In genomic region chr2:238096311-238097011, GRCh38 we compare ENCODE assay signal across 17 cellular contexts. TPM values are rescaled to one million over a fixed set of nuclear protein-coding genes. Genes with fewer than 3 reads are reported as not detected.
DNase-seq lines count a peak whose midpoint lies in the region; ATAC-seq, FAIRE-seq and TF ChIP-seq lines count a peak whose summit lies in the region.
"Had no signal": no experiment of that assay in that cellular context is flagged by ENCODE, and none has a peak within 500 bp of the region (broad histone marks: within the 10 kb centered on the region; RNA-seq: fewer than 3 reads in every experiment).

No MANE protein-coding gene starts in this region.

- peak overlapping the region; percentile 66 for H3K4ac ChIP-seq in neuronal stem cell (ENCODE audit: low read length)

- H3K23ac ChIP-seq in neuronal stem cell (ENCODE audit: low read depth, low read length, poor library complexity) = no peak overlapping the region

- H4K8ac ChIP-seq in neuronal stem cell (ENCODE audit: low read depth, low read length) = peak overlapping the region; percentile 17

- no CpG with 5 or more reads among the region's 22 CpGs for WGBS in neuronal stem cell (ENCODE audit: extremely low coverage in 2 of 2, insufficient read length in 2 of 2, insufficient replicate concordance in 1 of 2), 2 donors

- peak in 2 of 3 experiments; percentile 80 to 85 for DNase-seq in NCI-H1417 (lab: John Stamatoyannopoulos, UW)
- DNase-seq in NCI-H1417 treated with DMSO at 0.1 percent for 48 hours (lab: John Stamatoyannopoulos, UW) = no peak
- peak; percentile 75 for DNase-seq in NCI-H1105 treated with DMSO at 0.1 percent for 48 hours (lab: John Stamatoyannopoulos, UW)
- DNase-seq in bronchial epithelial cell (ENCODE audit: low read depth) = peak; percentile 15
- DNase-seq in neuronal stem cell (ENCODE audit: low spot score) = no peak
- no peak for DNase-seq in activated CD4-positive, CD25-positive, alpha-beta regulatory T cell (lab: John Stamatoyannopoulos, UW)
- no peak for DNase-seq in cortex of kidney (lab: John Stamatoyannopoulos, UW)
- DNase-seq: activated naive CD4-positive, alpha-beta T cell; colonic mucosa; SHP77; thyroid gland; WERI-Rb-1 had no signal

- H3K36me3 ChIP-seq in bronchial epithelial cell (ENCODE audit: control insufficient read depth, insufficient read depth, low read length) (no peaks in the 10 kb centered on the region), neuronal stem cell (replicated peaks in 1 of 2; ENCODE audit: control insufficient read depth in 2 of 2, insufficient read depth in 2 of 2, low read length in 2 of 2) (peaks cover 4 to 12% of the 10 kb centered on the region in 2 donors)
- H3K36me3 ChIP-seq: colonic mucosa, thyroid gland, WERI-Rb-1 had no signal

- TF ChIP-seq CTCF in bronchial epithelial cell (IDR thresholded peaks at IDR 0.05; ENCODE audit: insufficient read depth, low read length, severe bottlenecking) = no peak

- H2BK15ac ChIP-seq in neuronal stem cell (ENCODE audit: low read length) = no peak overlapping the region

- H2AK5ac ChIP-seq in neuronal stem cell (ENCODE audit: low read depth, low read length) = peak overlapping the region; percentile 74

- no peaks in the 10 kb centered on the region for H3K79me1 ChIP-seq in neuronal stem cell (ENCODE audit: low read depth, low read length)

- H2BK5ac ChIP-seq in neuronal stem cell (ENCODE audit: low read length) = no peak overlapping the region

- peaks cover 3 to 4% of the 10 kb centered on the region in 2 donors for H3K4me1 ChIP-seq in neuronal stem cell (ENCODE audit: control insufficient read depth in 2 of 2, insufficient read depth in 1 of 2, low read depth in 1 of 2, low read length in 2 of 2)
- H3K4me1 ChIP-seq: colonic mucosa had no signal

- peak overlapping the region; percentile 21 for H3K9ac ChIP-seq in neuronal stem cell (ENCODE audit: low read depth, low read length, poor library complexity)

- peak overlapping the region; percentile 87 for H2BK120ac ChIP-seq in neuronal stem cell (ENCODE audit: low read depth, low read length)

- H2AFZ ChIP-seq in neuronal stem cell (ENCODE audit: low read length) = no peak overlapping the region

- no peaks in the 10 kb centered on the region for H3K27me3 ChIP-seq in bronchial epithelial cell (ENCODE audit: control insufficient read depth, insufficient read depth, low read length)
- H3K27me3 ChIP-seq in neuronal stem cell (ENCODE audit: control insufficient read depth in 3 of 3, insufficient read depth in 3 of 3, low read depth in 1 of 3, low read length in 3 of 3) = peaks cover 0 to 2% (median 0%) of the 10 kb centered on the region in 3 experiments
- H3K27me3 ChIP-seq: colonic mucosa, thyroid gland had no signal

- no peak overlapping the region for H3K4me3 ChIP-seq in bronchial epithelial cell (ENCODE audit: low read depth, low read length)
- H3K4me3 ChIP-seq in neuronal stem cell (ENCODE audit: low read length in 2 of 2) = no peak overlapping the region
- H3K4me3 ChIP-seq: colonic mucosa, GM12878, thyroid gland had no signal

- H3K4me2 ChIP-seq in neuronal stem cell (ENCODE audit: insufficient read depth, low read length, poor library complexity, severe bottlenecking) = no peak overlapping the region

- no peak overlapping the region for H2BK12ac ChIP-seq in neuronal stem cell (ENCODE audit: low read length)

- peak overlapping the region; percentile 1 for H3K14ac ChIP-seq in neuronal stem cell (ENCODE audit: low read length)

- peaks cover 0 to 4% of the 10 kb centered on the region in 2 donors for H3K9me3 ChIP-seq in neuronal stem cell (replicated peaks in 1 of 2; ENCODE audit: control insufficient read depth in 2 of 2, insufficient read depth in 1 of 2, low read depth in 1 of 2, low read length in 2 of 2)
- H3K9me3 ChIP-seq: colonic mucosa, thyroid gland had no signal

- peak overlapping the region; percentile 64 for H3K18ac ChIP-seq in neuronal stem cell (ENCODE audit: low read length)

- ATAC-seq in GM21447 (IDR thresholded peaks at IDR 0.05; ENCODE audit: unreplicated experiment) = no peak
- ATAC-seq: GM12878, HCT116 had no signal

- H4K91ac ChIP-seq in neuronal stem cell (ENCODE audit: low read depth, low read length, poor library complexity) = no peak overlapping the region

- H3K27ac ChIP-seq in neuronal stem cell (replicated peaks; ENCODE audit: low read length) = no peak overlapping the region
- H3K27ac ChIP-seq: colonic mucosa, thyroid gland, WERI-Rb-1 had no signal

- FAIRE-seq in bronchial epithelial cell (lab: Jason Lieb, UNC) = peak; percentile 66
- FAIRE-seq: A204.1, GM12878, islet of Langerhans had no signal

RNA-seq across cellular contexts. Expression of gene ESPNL, which starts 3.7 kb away (rescaled TPM):
- under 0.01 TPM in 1 of 2 replicates, not detected in the other for total RNA-seq in bronchial epithelial cell
- polyA plus RNA-seq in neuronal stem cell (2013, experiment 1 of 2) = 0.45 TPM
- polyA plus RNA-seq in neuronal stem cell (2013, experiment 2 of 2) = 0.46 TPM

RNA-seq across cellular contexts. Expression of gene SCLY, which starts 35.7 kb away (rescaled TPM):
- 9.1 and 12.6 TPM in 2 replicates for total RNA-seq in bronchial epithelial cell
- 19.6 TPM for polyA plus RNA-seq in neuronal stem cell (2013, experiment 1 of 2)
- polyA plus RNA-seq in neuronal stem cell (2013, experiment 2 of 2) = 19.6 TPM

RNA-seq across cellular contexts. Expression of gene KLHL30, which starts 42.0 kb away (rescaled TPM):
- 0.26 and 0.38 TPM in 2 replicates for total RNA-seq in bronchial epithelial cell
- 0.06 TPM for polyA plus RNA-seq in neuronal stem cell (2013, experiment 1 of 2)
- polyA plus RNA-seq in neuronal stem cell (2013, experiment 2 of 2) = 0.07 TPM
- total RNA-seq: GM12878 had no signal

Comparison
In these comparisons a context has a peak if more than half of its experiments do, and no peak if none do; other contexts are left out.
1. DNase-seq: peak in NCI-H1417 (2 of 3), NCI-H1105 treated with DMSO at 0.1 percent for 48 hours (single experiment) and bronchial epithelial cell (single experiment); none in NCI-H1417 treated with DMSO at 0.1 percent for 48 hours (single experiment), neuronal stem cell (single experiment), activated CD4-positive, CD25-positive, alpha-beta regulatory T cell (0 of 4) and cortex of kidney (single experiment).